Comparison of ENCODE assay signal across 22 cellular contexts in genomic region chr12:10741836-10742235, GRCh38. TPM values are rescaled to one million over a fixed set of nuclear protein-coding genes. Genes with fewer than 3 reads are reported as not detected.
DNase-seq lines count a peak whose midpoint lies in the region; ATAC-seq and TF ChIP-seq lines count a peak whose summit lies in the region.
"Had no signal": no experiment of that assay in that cellular context is flagged by ENCODE, and none has a peak within 500 bp of the region (broad histone marks: within the 10 kb centered on the region; RNA-seq: fewer than 3 reads in every experiment).

No MANE protein-coding gene starts in this region.

- H3K27me3 ChIP-seq in neural progenitor cell: no peaks in the 10 kb centered on the region
- H3K27me3 ChIP-seq: BLaER1 had no signal

- no peak overlapping the region for H2AFZ ChIP-seq in neural progenitor cell (replicated peaks)

- H3K27ac Mint-ChIP-seq in neural progenitor cell: no peak overlapping the region
- H3K27ac Mint-ChIP-seq: CD4-positive, alpha-beta T cell; T-helper 1 cell treated with Interleukin-12 subunit alpha and Interleukin-12 subunit beta and Interleukin-4 antibody, amounts not matched to agents 30 μg/mL and 1 μg/mL, for 36 hours had no signal

- no peak for ATAC-seq in GM21515 (IDR thresholded peaks at IDR 0.05; ENCODE audit: unreplicated experiment)

- H3K4me1 ChIP-seq in neural progenitor cell: no peaks in the 10 kb centered on the region
- H3K4me1 ChIP-seq: BLaER1 had no signal

- H3K36me3 ChIP-seq in neural progenitor cell: no peaks in the 10 kb centered on the region
- H3K36me3 ChIP-seq: BLaER1 had no signal

- no peak overlapping the region for H3K4me3 ChIP-seq in NB4 (ENCODE audit: low read depth, low read length)
- no peak overlapping the region for H3K4me3 ChIP-seq in neural progenitor cell
- H3K4me3 ChIP-seq: BLaER1 had no signal

- TF ChIP-seq POLR2A in NB4 (IDR thresholded peaks at IDR 0.05; ENCODE audit: extremely low read depth, insufficient read length): no peak

- no peak overlapping the region for H3K4me3 Mint-ChIP-seq in neural progenitor cell
- H3K4me3 Mint-ChIP-seq: CD4-positive, alpha-beta T cell; T-helper 1 cell treated with Interleukin-12 subunit alpha and Interleukin-12 subunit beta and Interleukin-4 antibody, amounts not matched to agents 30 μg/mL and 1 μg/mL, for 36 hours had no signal

- H3K9ac ChIP-seq in neural progenitor cell: no peak overlapping the region
- H3K9ac ChIP-seq: BLaER1, KMS-11 had no signal

- H3K4me2 ChIP-seq in neural progenitor cell: no peak overlapping the region
- H3K4me2 ChIP-seq: BLaER1, KMS-11 had no signal

- H3K79me2 ChIP-seq in neural progenitor cell (ENCODE audit: low read depth): no peaks in the 10 kb centered on the region

- no peaks in the 10 kb centered on the region for H3K4me1 Mint-ChIP-seq in neural progenitor cell

- no peaks in the 10 kb centered on the region for H3F3A ChIP-seq in neural progenitor cell (ENCODE audit: low read depth)

- no peaks in the 10 kb centered on the region for H3K9me3 ChIP-seq in neural progenitor cell (ENCODE audit: low read depth)
- H3K9me3 ChIP-seq: BLaER1 had no signal

- no peak for TF ChIP-seq CTCF in NB4 (IDR thresholded peaks at IDR 0.05; ENCODE audit: low read depth, low read length)
- TF ChIP-seq CTCF in neural progenitor cell (IDR thresholded peaks at IDR 0.05): no peak

- no peaks in the 10 kb centered on the region for H3K36me3 Mint-ChIP-seq in neural progenitor cell

- H3K27ac ChIP-seq in neural progenitor cell: no peak overlapping the region
- H3K27ac ChIP-seq: BLaER1, KMS-11 had no signal

- H4K20me1 ChIP-seq in neural progenitor cell (ENCODE audit: low read depth): no peaks in the 10 kb centered on the region
- H4K20me1 ChIP-seq: BLaER1 had no signal

- H3K27me3 Mint-ChIP-seq in neural progenitor cell (ENCODE audit: insufficient read depth, low read depth): peaks cover 4% of the 10 kb centered on the region

- H3K9me3 Mint-ChIP-seq in neural progenitor cell: no peaks in the 10 kb centered on the region
- H3K9me3 Mint-ChIP-seq: CD4-positive, alpha-beta T cell; T-helper 1 cell treated with Interleukin-12 subunit alpha and Interleukin-12 subunit beta and Interleukin-4 antibody, amounts not matched to agents 30 μg/mL and 1 μg/mL, for 36 hours had no signal

- DNase-seq in SIG-M5 treated with dmso at 0.1 percent for 504 hours (lab: John Stamatoyannopoulos, UW; ENCODE audit: unreplicated experiment) (peak; percentile 50), SIG-M5 (lab: John Stamatoyannopoulos, UW) (no peak), NB4 (ENCODE audit: low read depth) (peak; percentile 53), SKM-1 treated with dmso at 0.1 percent for 144 hours (lab: John Stamatoyannopoulos, UW; ENCODE audit: unreplicated experiment) (peak; percentile 25), neural progenitor cell (ENCODE audit: low spot score) (no peak)
- DNase-seq in activated CD4-positive, alpha-beta T cell treated with anti-CD3 and anti-CD28 coated beads for 4 hours: no peak
- DNase-seq: CD4-positive, alpha-beta T cell; HCEC 1CT; IMR-90; MM.1S; NCI-H1105 treated with DMSO at 0.1 percent for 48 hours; NCI-H146; NCI-H1930; NCI-H2107; NCI-H446; NCI-H524 treated with DMSO at 0.1 percent for 48 hours; NCI-H774; SW 1271 had no signal

RNA-seq across cellular contexts. Expression of gene YBX3, which starts 18.7 kb away (rescaled TPM):
- total RNA-seq in neural progenitor cell (ENCODE audit: low replicate concordance): 78.9 and 123 TPM in 2 replicates

Comparison
In these comparisons a context has a peak if more than half of its experiments do, and no peak if none do; other contexts are left out.
1. DNase-seq: peak in SIG-M5 treated with dmso at 0.1 percent for 504 hours (single experiment), NB4 (single experiment) and SKM-1 treated with dmso at 0.1 percent for 144 hours (single experiment); none in SIG-M5 (single experiment), activated CD4-positive, alpha-beta T cell treated with anti-CD3 and anti-CD28 coated beads for 4 hours (0 of 2) and neural progenitor cell (single experiment).